18 cellular contexts compared by ENCODE assay signal in genomic region chr14:105311838-105312237, GRCh38. TPM values are rescaled to one million over a fixed set of nuclear protein-coding genes. Genes with fewer than 3 reads are reported as not detected.
A peak's percentile ranks its signal among the peaks of the same experiment; 100 is the strongest.
DNase-seq lines count a peak whose midpoint lies in the region; TF ChIP-seq lines count a peak whose summit lies in the region.
"Had no signal": no experiment of that assay in that cellular context is flagged by ENCODE, and none has a peak within 500 bp of the region (broad histone marks: within the 10 kb centered on the region; RNA-seq: fewer than 3 reads in every experiment).

No MANE protein-coding gene starts in this region.

- no peak overlapping the region for H3K9ac ChIP-seq in mesendoderm (ENCODE audit: low read length)
- H3K9ac ChIP-seq: GM23248, KMS-11 had no signal

- no peak overlapping the region for H3K4me3 ChIP-seq in cardiac muscle cell
- H3K4me3 ChIP-seq in right atrium auricular region: no peak overlapping the region
- no peak overlapping the region for H3K4me3 ChIP-seq in mesendoderm (ENCODE audit: low read length)
- H3K4me3 ChIP-seq: GM23248, SK-N-MC had no signal

- DNase-seq in cardiac muscle cell (ENCODE audit: low read depth in 1 of 2, low spot score in 1 of 2): peak in 1 of 2 donors; percentile 71
- DNase-seq in right atrium auricular region (ENCODE audit: low spot score): no peak
- peak in 1 of 61 donors; percentile 31 for DNase-seq in caudate nucleus (lab: John Stamatoyannopoulos, UW)
- no peak for DNase-seq in mesendoderm
- DNase-seq in activated naive CD4-positive, alpha-beta T cell treated with anti-CD3 and anti-CD28 coated beads for 36 hours: no peak
- no peak for DNase-seq in activated naive CD4-positive, alpha-beta T cell treated with anti-CD3 and anti-CD28 coated beads, Interleukin-2, amount 50 U/mL, for 16 hours
- DNase-seq in GM20000 (ENCODE audit: low spot score): no peak
- DNase-seq in NCI-H187 treated with DMSO at 0.1 percent for 48 hours (lab: John Stamatoyannopoulos, UW): no peak
- DNase-seq: 8988T, DMS53, GM23248, NCI-H1092 treated with DMSO at 0.1 percent for 48 hours, NCI-H1694, NCI-H748 treated with DMSO at 0.1 percent for 48 hours, PC-3 had no signal

- no peaks in the 10 kb centered on the region for H3K36me3 Mint-ChIP-seq in activated naive CD4-positive, alpha-beta T cell treated with anti-CD3 and anti-CD28 coated beads for 36 hours (ENCODE audit: low read depth)

- intact Hi-C loops in activated naive CD4-positive, alpha-beta T cell treated with anti-CD3 and anti-CD28 coated beads for 36 hours (cut with micrococcal nuclease): no loop called here

- H3K27ac ChIP-seq in cardiac muscle cell (peak overlapping the region; percentile 61), right atrium auricular region (no peak overlapping the region), caudate nucleus (ENCODE audit: low read depth, low read length) (peak overlapping the region; percentile 89), mesendoderm (ENCODE audit: low read depth, low read length) (no peak overlapping the region)
- H3K27ac ChIP-seq: C4-2B, GM23248, KMS-11, SK-N-MC had no signal

- H3K9me3 ChIP-seq in cardiac muscle cell (ENCODE audit: low read depth) (no peaks in the 10 kb centered on the region), right atrium auricular region (no peaks in the 10 kb centered on the region)

- TF ChIP-seq CTCF in cardiac muscle cell (IDR thresholded peaks at IDR 0.05; ENCODE audit: low read depth, low read length): no peak
- TF ChIP-seq CTCF in right atrium auricular region (IDR thresholded peaks at IDR 0.05): no peak
- no peak for TF ChIP-seq CTCF in GM20000 (IDR thresholded peaks at IDR 0.05; ENCODE audit: extremely low read depth, missing control alignments)

- WGBS in mesendoderm (ENCODE audit: extremely low coverage, insufficient coverage, low lambda C conversion rate): no CpG with 5 or more reads among the region's 12 CpGs

- no peaks in the 10 kb centered on the region for H3K27me3 Mint-ChIP-seq in activated naive CD4-positive, alpha-beta T cell treated with anti-CD3 and anti-CD28 coated beads for 36 hours (ENCODE audit: low read depth)

- no peak overlapping the region for H3K18ac ChIP-seq in mesendoderm (ENCODE audit: low read length)

- peaks cover 9% of the 10 kb centered on the region for H3K79me2 ChIP-seq in mesendoderm (ENCODE audit: control insufficient read depth, insufficient read depth, low read length)

- H2BK120ac ChIP-seq in mesendoderm (ENCODE audit: low read depth, low read length): no peak overlapping the region

- peaks cover 20% of the 10 kb centered on the region for H3K4me1 Mint-ChIP-seq in activated naive CD4-positive, alpha-beta T cell treated with anti-CD3 and anti-CD28 coated beads for 36 hours (ENCODE audit: low read depth)

- no peak overlapping the region for H4K8ac ChIP-seq in mesendoderm (ENCODE audit: low read depth, low read length)

- peak overlapping the region; percentile 25 for H3K56ac ChIP-seq in mesendoderm (ENCODE audit: low read length)

- no peak overlapping the region for H4K5ac ChIP-seq in mesendoderm (ENCODE audit: low read length)

- H3K27me3 ChIP-seq in cardiac muscle cell (no peaks in the 10 kb centered on the region), right atrium auricular region (no peaks in the 10 kb centered on the region), mesendoderm (ENCODE audit: insufficient read depth, low read length, poor library complexity) (no peaks in the 10 kb centered on the region)

- CTCF ChIA-PET in activated naive CD4-positive, alpha-beta T cell treated with anti-CD3 and anti-CD28 coated beads for 36 hours (lab: Charles Lee): no interaction called here

- no peak overlapping the region for H3K27ac Mint-ChIP-seq in activated naive CD4-positive, alpha-beta T cell treated with anti-CD3 and anti-CD28 coated beads for 36 hours

- H2BK15ac ChIP-seq in mesendoderm (replicated peaks; ENCODE audit: low read depth): no peak overlapping the region

- peaks cover 5% of the 10 kb centered on the region for H3K79me1 ChIP-seq in mesendoderm (ENCODE audit: low read length)

- peaks cover 9% of the 10 kb centered on the region for H3K4me1 ChIP-seq in cardiac muscle cell (ENCODE audit: low read depth)
- H3K4me1 ChIP-seq in right atrium auricular region: peaks cover 0 to 29% of the 10 kb centered on the region in 2 donors
- peaks cover 3% of the 10 kb centered on the region for H3K4me1 ChIP-seq in mesendoderm (ENCODE audit: control insufficient read depth, low read depth, low read length)

- no peak overlapping the region for H3K23ac ChIP-seq in mesendoderm (ENCODE audit: low read length)

- H3K4me2 ChIP-seq in mesendoderm (ENCODE audit: low read length): no peak overlapping the region
- H3K4me2 ChIP-seq: KMS-11 had no signal

- no peak overlapping the region for H2BK5ac ChIP-seq in mesendoderm (ENCODE audit: low read length)

- no peak overlapping the region for H2AK5ac ChIP-seq in mesendoderm (ENCODE audit: low read length)

- H3K4ac ChIP-seq in mesendoderm (ENCODE audit: low read depth, low read length): no peak overlapping the region

- H3K36me3 ChIP-seq in cardiac muscle cell (no peaks in the 10 kb centered on the region), right atrium auricular region (no peaks in the 10 kb centered on the region), mesendoderm (ENCODE audit: control insufficient read depth, insufficient read depth, low read length) (no peaks in the 10 kb centered on the region)

- peaks cover 2% of the 10 kb centered on the region for H3K9me3 Mint-ChIP-seq in activated naive CD4-positive, alpha-beta T cell treated with anti-CD3 and anti-CD28 coated beads for 36 hours

- no peak overlapping the region for H3K4me3 Mint-ChIP-seq in activated naive CD4-positive, alpha-beta T cell treated with anti-CD3 and anti-CD28 coated beads for 36 hours

RNA-seq across cellular contexts. Expression of gene PACS2, which starts 2.7 kb away (rescaled TPM):
- total RNA-seq in cardiac muscle cell (96.3 and 144 TPM in 2 replicates), right atrium auricular region (10 to 100 TPM; 55.0 to 59.7 TPM)
- 66.1 and 79.1 TPM in 2 replicates for polyA plus RNA-seq in cardiac muscle cell
- polyA plus RNA-seq in mesendoderm (2013, experiment 1 of 2): 22.8 TPM
- polyA plus RNA-seq in mesendoderm (2013, experiment 2 of 2): 23.4 TPM
- 10 to 100 TPM; 25.1 to 29.6 TPM for total RNA-seq in activated naive CD4-positive, alpha-beta T cell treated with anti-CD3 and anti-CD28 coated beads for 36 hours

RNA-seq across cellular contexts. Expression of gene BRF1, which starts 11.0 kb away (rescaled TPM):
- total RNA-seq in cardiac muscle cell: 43.9 and 82.2 TPM in 2 replicates
- polyA plus RNA-seq in cardiac muscle cell: 22.2 and 26.6 TPM in 2 replicates
- 10 to 100 TPM; 16.2 to 17.2 TPM for total RNA-seq in right atrium auricular region
- polyA plus RNA-seq in mesendoderm (2013, experiment 1 of 2): 7.2 TPM
- polyA plus RNA-seq in mesendoderm (2013, experiment 2 of 2): 7.2 TPM
- total RNA-seq in activated naive CD4-positive, alpha-beta T cell treated with anti-CD3 and anti-CD28 coated beads for 36 hours: 10 to 100 TPM; 20.6 to 23.4 TPM

Comparison
In these comparisons a context has a peak if more than half of its experiments do, and no peak if none do; other contexts are left out.
1. H3K27ac ChIP-seq: peak in cardiac muscle cell (single experiment) and caudate nucleus (single experiment); none in right atrium auricular region (0 of 2) and mesendoderm (single experiment).